ENCODE assay signal across 5 cellular contexts in genomic region chr6:60782698-60783464, GRCh38.
DNase-seq lines count a peak whose midpoint lies in the region; ATAC-seq and TF ChIP-seq lines count a peak whose summit lies in the region.
"Not testable (repeated sequence)": the region's sequence is repeated elsewhere in the genome, so short reads cannot be mapped to it uniquely, and the experiment has no call there.

No MANE protein-coding gene starts in this region.

- not testable (repeated sequence) for H3K9me2 ChIP-seq in hepatocyte (replicated peaks; ENCODE audit: insufficient read depth)

- H3K9me3 ChIP-seq in hepatocyte (ENCODE audit: low read depth); left lung; mucosa of descending colon; upper lobe of right lung: not testable (repeated sequence)

- ATAC-seq in left colon, result peak; percentile 89
- ATAC-seq in left lung, result peak; percentile 77
- peak; percentile 76 for ATAC-seq in mucosa of descending colon
- ATAC-seq in upper lobe of right lung, result peak; percentile 65

- WGBS in hepatocyte (ENCODE audit: low lambda C conversion rate, missing lambda C conversion rate), result 49% methylated on average over 4 of the region's 4 CpGs

- intact Hi-C loops in left colon (cut with DNase I, micrococcal nuclease); left lung (cut with DNase I); mucosa of descending colon (cut with DNase I, micrococcal nuclease); upper lobe of right lung (cut with DNase I): not testable (repeated sequence)

- H3K27ac ChIP-seq in hepatocyte (peak overlapping the region; percentile 24), left lung (peak overlapping the region in 1 of 2 donors; percentile 7)
- H3K27ac ChIP-seq in upper lobe of right lung, result not testable (repeated sequence)

- not testable (repeated sequence) for TF ChIP-seq CTCF in hepatocyte (IDR thresholded peaks at IDR 0.05; ENCODE audit: poor library complexity); left lung (IDR thresholded peaks at IDR 0.05); mucosa of descending colon (IDR thresholded peaks at IDR 0.05); upper lobe of right lung (IDR thresholded peaks at IDR 0.05)

- peak overlapping the region; percentile 4 for H3K4me2 ChIP-seq in hepatocyte

- peak; percentile 8 for DNase-seq in hepatocyte (ENCODE audit: low spot score)
- DNase-seq in left colon, left lung, mucosa of descending colon, upper lobe of right lung: not testable (repeated sequence)

- H4K20me1 ChIP-seq in hepatocyte (ENCODE audit: insufficient read depth, poor library complexity, severe bottlenecking), result not testable (repeated sequence)

- not testable (repeated sequence) for H2AFZ ChIP-seq in hepatocyte

- H3K4me3 ChIP-seq in hepatocyte, left lung, mucosa of descending colon, upper lobe of right lung: not testable (repeated sequence)

- not testable (repeated sequence) for H3K36me3 ChIP-seq in hepatocyte (replicated peaks; ENCODE audit: insufficient read depth, low read depth); left lung; mucosa of descending colon (ENCODE audit: low read depth); upper lobe of right lung

- not testable (repeated sequence) for H3K79me2 ChIP-seq in hepatocyte

- not testable (repeated sequence) for H3K27me3 ChIP-seq in hepatocyte, left lung, upper lobe of right lung

- peaks cover 13% of the 10 kb centered on the region for H3K4me1 ChIP-seq in hepatocyte (ENCODE audit: insufficient read depth)
- not testable (repeated sequence) for H3K4me1 ChIP-seq in left lung; mucosa of descending colon (ENCODE audit: low read depth); upper lobe of right lung
